In genomic region chr6:144248470-144249301, GRCh38 we compare ENCODE assay signal across 10 cellular contexts. TPM values are rescaled to one million over a fixed set of nuclear protein-coding genes. Genes with fewer than 3 reads are reported as not detected.
A peak's percentile ranks its signal among the peaks of the same experiment; 100 is the strongest.
DNase-seq lines count a peak whose midpoint lies in the region; ATAC-seq and TF ChIP-seq lines count a peak whose summit lies in the region.
"Had no signal": no experiment of that assay in that cellular context is flagged by ENCODE, and none has a peak within 500 bp of the region (broad histone marks: within the 10 kb centered on the region; RNA-seq: fewer than 3 reads in every experiment).

No MANE protein-coding gene starts in this region.

- H3K36me3 Mint-ChIP-seq in T-helper 2 cell treated with Interferon-gamma antibody and Interleukin-4, amounts not matched to agents 5 μg/mL and 100 μg/mL, for 36 hours (ENCODE audit: low read depth): no peaks in the 10 kb centered on the region
- H3K36me3 Mint-ChIP-seq: CD14-positive monocyte had no signal

- H3K36me3 ChIP-seq in heart right ventricle: no peaks in the 10 kb centered on the region
- H3K36me3 ChIP-seq in tibial artery: no peaks in the 10 kb centered on the region
- no peaks in the 10 kb centered on the region for H3K36me3 ChIP-seq in aorta (ENCODE audit: control insufficient read depth in 1 of 2, insufficient read depth in 2 of 2, low read length in 1 of 2)

- H3K9me3 ChIP-seq in heart right ventricle: peaks cover 0 to 16% (median 0%) of the 10 kb centered on the region in 11 donors
- H3K9me3 ChIP-seq in tibial artery: peaks cover 0 to 10% (median 0%) of the 10 kb centered on the region in 3 donors
- H3K9me3 ChIP-seq in aorta (ENCODE audit: control insufficient read depth, low read length): peaks cover 3% of the 10 kb centered on the region

- H3K4me1 Mint-ChIP-seq in T-helper 2 cell treated with Interferon-gamma antibody and Interleukin-4, amounts not matched to agents 5 μg/mL and 100 μg/mL, for 36 hours (ENCODE audit: low read depth): peaks cover 7% of the 10 kb centered on the region

- peak overlapping the region in 3 of 10 donors; percentile 12 to 19 (median 15) for H3K27ac ChIP-seq in heart right ventricle
- peak overlapping the region; percentile 25 to 46 for H3K27ac ChIP-seq in tibial artery
- no peak overlapping the region for H3K27ac ChIP-seq in aorta (ENCODE audit: low read depth in 1 of 2, low read length in 2 of 2)

- peaks cover 3% of the 10 kb centered on the region for H3K9me3 Mint-ChIP-seq in T-helper 2 cell treated with Interferon-gamma antibody and Interleukin-4, amounts not matched to agents 5 μg/mL and 100 μg/mL, for 36 hours

- H3K4me3 Mint-ChIP-seq in T-helper 2 cell treated with Interferon-gamma antibody and Interleukin-4, amounts not matched to agents 5 μg/mL and 100 μg/mL, for 36 hours: no peak overlapping the region
- H3K4me3 Mint-ChIP-seq: CD14-positive monocyte had no signal

- H3K4me1 ChIP-seq in heart right ventricle (peaks cover 0 to 12% (median 0%) of the 10 kb centered on the region in 9 donors), tibial artery (peaks cover 0 to 30% (median 17%) of the 10 kb centered on the region in 4 donors), aorta (ENCODE audit: control insufficient read depth in 1 of 2, insufficient read depth in 2 of 2, low read length in 2 of 2) (peaks cover 2 to 5% of the 10 kb centered on the region in 2 donors)

- no peak overlapping the region for H3K4me3 ChIP-seq in heart right ventricle
- H3K4me3 ChIP-seq in fibroblast of villous mesenchyme (ENCODE audit: low read depth, low read length): no peak overlapping the region
- no peak overlapping the region for H3K4me3 ChIP-seq in tibial artery
- H3K4me3 ChIP-seq in aorta (ENCODE audit: low read length in 2 of 2): no peak overlapping the region

- ATAC-seq in heart right ventricle (peak in 5 of 8 donors; percentile 20 to 46 (median 31)), Right ventricle myocardium superior (ENCODE audit: poor library complexity) (no peak), HG02678 (IDR thresholded peaks at IDR 0.05; ENCODE audit: unreplicated experiment) (no peak), aorta (ENCODE audit: low FRiP score) (no peak)

- no peaks in the 10 kb centered on the region for H3K27me3 ChIP-seq in heart right ventricle
- H3K27me3 ChIP-seq in tibial artery: no peaks in the 10 kb centered on the region
- H3K27me3 ChIP-seq in aorta (ENCODE audit: control insufficient read depth in 1 of 2, insufficient read depth in 2 of 2, low read length in 1 of 2): no peaks in the 10 kb centered on the region

- H3K27ac Mint-ChIP-seq in T-helper 2 cell treated with Interferon-gamma antibody and Interleukin-4, amounts not matched to agents 5 μg/mL and 100 μg/mL, for 36 hours: no peak overlapping the region
- H3K27ac Mint-ChIP-seq: CD14-positive monocyte had no signal

- intact Hi-C loops in heart right ventricle (cut with DNase I): no loop called here
- intact Hi-C loops in Right ventricle myocardium superior (cut with DNase I): no loop called here
- intact Hi-C loops in tibial artery (cut with DNase I; ENCODE audit: low total_unique reads): no loop called here
- intact Hi-C loops in aorta (cut with DNase I): loop anchor here in 1 of 2 donors (5.0 kb wide), 1 partner anchor 39 kb away; the partner anchor contains the start of gene UTRN

- WGBS in heart right ventricle, 2 donors: 71 to 78% methylated on average over 3 of the region's 3 CpGs
- WGBS in aorta, 2 donors: 35 to 45% methylated on average over 3 of the region's 3 CpGs

- peaks cover 17% of the 10 kb centered on the region for H3K27me3 Mint-ChIP-seq in T-helper 2 cell treated with Interferon-gamma antibody and Interleukin-4, amounts not matched to agents 5 μg/mL and 100 μg/mL, for 36 hours (ENCODE audit: low read depth)

- no peak for TF ChIP-seq CTCF in heart right ventricle (IDR thresholded peaks at IDR 0.05)
- TF ChIP-seq CTCF in fibroblast of villous mesenchyme (IDR thresholded peaks at IDR 0.05; ENCODE audit: insufficient read depth, low read depth, low read length): no peak
- no peak for TF ChIP-seq CTCF in tibial artery (IDR thresholded peaks at IDR 0.05)

- DNase-seq in heart right ventricle (no peak), Right ventricle myocardium superior (no peak), fibroblast of villous mesenchyme (ENCODE audit: low read depth) (peak; percentile 67), tibial artery (no peak), aorta (no peak), NCI-H345 (lab: John Stamatoyannopoulos, UW) (no peak)
- DNase-seq in T-helper 2 cell treated with Interferon-gamma antibody and Interleukin-4, amounts not matched to agents 5 μg/mL and 100 μg/mL, for 36 hours (ENCODE audit: low spot score): peak; percentile 10
- DNase-seq: MM.1S had no signal

RNA-seq across cellular contexts. Expression of gene UTRN, which starts 36.4 kb away (rescaled TPM):
- total RNA-seq in heart right ventricle: 100 to 1,000 TPM in 2 of 10 donors, 10 to 100 TPM in 8; 54.4 to 109 (median 85.5) TPM
- polyA plus RNA-seq in heart right ventricle: 10 to 100 TPM; 11.4 to 23.2 TPM
- total RNA-seq in Right ventricle myocardium superior: 65.8 TPM
- 115 and 132 TPM in 2 replicates for total RNA-seq in fibroblast of villous mesenchyme
- 100 to 1,000 TPM; 238 to 259 TPM for total RNA-seq in aorta
- polyA plus RNA-seq in aorta: 10 to 100 TPM; 11.5 to 20.1 TPM

Comparison
In these comparisons a context has a peak if more than half of its experiments do, and no peak if none do; other contexts are left out.
1. ATAC-seq: peak in heart right ventricle (5 of 8); none in Right ventricle myocardium superior (single experiment), HG02678 (single experiment) and aorta (single experiment).
2. DNase-seq: peak in T-helper 2 cell treated with Interferon-gamma antibody and Interleukin-4, amounts not matched to agents 5 μg/mL and 100 μg/mL, for 36 hours (single experiment) and fibroblast of villous mesenchyme (single experiment); none in heart right ventricle (0 of 2), Right ventricle myocardium superior (single experiment), tibial artery (0 of 2), aorta (0 of 2) and NCI-H345 (single experiment).
3. H3K27ac ChIP-seq: peak in tibial artery (2 of 2); none in aorta (0 of 2).